In the genomic region with DNA sequence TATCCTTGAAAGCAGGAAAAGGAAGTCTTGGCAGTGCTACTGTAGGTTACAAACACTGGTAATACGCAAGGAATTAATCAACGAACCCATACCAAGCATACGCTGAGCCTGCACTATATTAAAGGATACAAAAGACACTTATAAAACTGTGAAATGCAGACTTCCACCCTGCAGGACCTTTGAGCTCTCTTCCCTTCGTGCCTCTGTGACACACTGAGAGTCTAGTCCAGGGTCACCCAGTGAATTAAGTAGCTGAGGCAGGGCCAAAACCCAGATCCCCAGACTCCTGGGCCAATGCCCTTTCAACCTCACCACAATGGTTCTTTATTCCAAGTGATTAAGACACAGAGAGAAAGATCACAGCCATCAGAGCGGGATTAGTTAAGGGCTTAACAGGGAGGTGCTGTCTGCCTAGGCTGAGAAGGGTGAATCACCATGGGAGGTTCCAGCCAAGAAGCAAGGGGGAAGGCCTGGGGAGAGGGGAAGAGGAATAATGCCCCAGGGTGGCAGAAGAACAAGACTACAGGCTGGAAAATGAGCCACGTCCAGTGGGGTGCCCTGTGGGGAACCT, we compare ENCODE assay signal across 8 cellular contexts. TPM values are rescaled to one million over a fixed set of nuclear protein-coding genes. Genes with fewer than 3 reads are reported as not detected.
DNase-seq lines count a peak whose midpoint lies in the region; ATAC-seq and TF ChIP-seq lines count a peak whose summit lies in the region.
"Had no signal": no experiment of that assay in that cellular context is flagged by ENCODE, and none has a peak within 500 bp of the region (broad histone marks: within the 10 kb centered on the region; RNA-seq: fewer than 3 reads in every experiment).

No MANE protein-coding gene starts in this region.

- intact Hi-C loops in sigmoid colon (cut with DNase I), result loop anchor here (2.0 to 5.0 kb wide), 2 partner anchors 20 to 34 kb away; no protein-coding TSS in a partner anchor

- peaks cover 0 to 85% (median 72%) of the 10 kb centered on the region in 4 donors for H3K4me1 ChIP-seq in sigmoid colon

- peak; percentile 91 for DNase-seq in HS-27A (ENCODE audit: low read depth)
- DNase-seq in SW 1271 (lab: John Stamatoyannopoulos, UW), result peak; percentile 52 to 87
- DNase-seq in foreskin melanocyte, result peak; percentile 96
- peak; percentile 82 for DNase-seq in sigmoid colon
- DNase-seq in AML-193 (lab: John Stamatoyannopoulos, UW), result no peak
- DNase-seq in occipital lobe (lab: John Stamatoyannopoulos, UW), result no peak
- DNase-seq: activated B cell treated with CpG ODN at 0.5 μM for 24 hours had no signal

- 11 to 55% methylated on average over 6 of the region's 6 CpGs for WGBS in sigmoid colon, 2 donors

- no peak for TF ChIP-seq EP300 in sigmoid colon (IDR thresholded peaks at IDR 0.05)

- no peak for TF ChIP-seq POLR2A in sigmoid colon (IDR thresholded peaks at IDR 0.05)

- no peaks in the 10 kb centered on the region for H3K36me3 ChIP-seq in sigmoid colon

- ATAC-seq in GM18502 (IDR thresholded peaks at IDR 0.05; ENCODE audit: poor library complexity, unreplicated experiment), result no peak

- H3K27ac ChIP-seq in sigmoid colon, result peak overlapping the region; percentile 95 to 99 (median 98)

- no peak for TF ChIP-seq CTCF in sigmoid colon (IDR thresholded peaks at IDR 0.05)

- no peak overlapping the region for H3K4me3 ChIP-seq in sigmoid colon

- H3K27me3 ChIP-seq in sigmoid colon, result no peaks in the 10 kb centered on the region

- no peaks in the 10 kb centered on the region for H3K9me3 ChIP-seq in sigmoid colon

RNA-seq across cellular contexts. Expression of gene ANXA2, which starts 6.8 kb away (rescaled TPM):
- 100 to 1,000 TPM; 157 to 366 (median 214) TPM for total RNA-seq in sigmoid colon
- polyA plus RNA-seq in sigmoid colon, result 1,000 to 10,000 TPM in 2 of 3 donors, 100 to 1,000 TPM in 1; 900 to 3,307 (median 1,912) TPM
- total RNA-seq in occipital lobe, result 46.2 TPM

Comparison
In these comparisons a context has a peak if more than half of its experiments do, and no peak if none do; other contexts are left out.
1. DNase-seq: peak in HS-27A (single experiment), SW 1271 (2 of 2), foreskin melanocyte (single experiment) and sigmoid colon (single experiment); none in AML-193 (0 of 2) and occipital lobe (single experiment).